1 cellular context compared by ENCODE assay signal in the genomic region with DNA sequence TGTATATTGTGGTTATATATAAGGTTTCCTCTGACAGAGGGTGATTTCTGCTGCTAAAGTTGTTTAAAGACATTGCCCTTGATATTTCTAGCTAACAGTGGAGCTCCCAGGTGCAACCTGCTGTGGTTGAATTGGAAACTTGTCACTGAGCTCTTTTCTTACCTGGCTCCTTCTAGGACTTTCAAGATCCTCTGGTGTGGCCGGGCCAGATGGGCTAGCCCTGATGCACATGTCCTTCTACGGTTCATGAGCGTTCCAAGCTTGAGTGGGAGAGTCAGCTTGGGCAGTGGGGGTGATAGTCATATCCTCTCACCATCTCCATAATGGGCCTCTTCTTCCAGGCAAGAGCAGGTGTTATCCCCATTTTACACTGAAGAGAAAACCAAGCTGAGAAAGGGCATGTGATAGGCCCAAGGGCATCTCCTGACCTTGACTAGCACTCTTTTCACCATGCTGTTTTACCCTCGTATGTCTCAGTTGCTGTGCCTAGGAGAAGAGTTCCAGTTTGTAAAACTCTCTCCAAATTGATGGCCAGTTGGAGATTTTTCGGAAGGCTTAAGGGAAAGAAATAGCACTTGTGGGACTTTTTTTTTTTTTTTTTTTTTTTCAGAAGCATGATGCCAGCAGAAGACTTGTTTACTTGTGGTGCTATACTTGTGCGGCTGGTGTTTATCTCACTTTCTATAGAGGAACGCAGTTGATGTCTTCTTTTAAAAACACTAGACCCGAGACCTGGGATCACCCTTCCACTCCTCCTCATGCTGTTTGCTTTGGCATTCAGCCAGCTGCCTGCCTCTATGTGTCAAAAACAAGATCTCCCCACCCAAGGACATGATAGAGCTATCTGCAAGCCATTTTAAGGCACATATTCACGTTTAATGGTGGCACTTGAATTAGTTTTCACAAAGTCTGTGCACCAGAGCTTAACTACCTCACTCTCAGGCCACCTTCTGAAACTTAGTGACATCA.
TF ChIP-seq lines count a peak whose summit lies in the region.

No MANE protein-coding gene starts in this region.

TF ChIP-seq in SK-N-SH treated with all-trans-retinoic acid at 6 μM for 48 hours, 23 proteins besides CTCF, POLR2A, EP300 and RAD21 (continued from another document):
- TF ChIP-seq, protein P1, sequence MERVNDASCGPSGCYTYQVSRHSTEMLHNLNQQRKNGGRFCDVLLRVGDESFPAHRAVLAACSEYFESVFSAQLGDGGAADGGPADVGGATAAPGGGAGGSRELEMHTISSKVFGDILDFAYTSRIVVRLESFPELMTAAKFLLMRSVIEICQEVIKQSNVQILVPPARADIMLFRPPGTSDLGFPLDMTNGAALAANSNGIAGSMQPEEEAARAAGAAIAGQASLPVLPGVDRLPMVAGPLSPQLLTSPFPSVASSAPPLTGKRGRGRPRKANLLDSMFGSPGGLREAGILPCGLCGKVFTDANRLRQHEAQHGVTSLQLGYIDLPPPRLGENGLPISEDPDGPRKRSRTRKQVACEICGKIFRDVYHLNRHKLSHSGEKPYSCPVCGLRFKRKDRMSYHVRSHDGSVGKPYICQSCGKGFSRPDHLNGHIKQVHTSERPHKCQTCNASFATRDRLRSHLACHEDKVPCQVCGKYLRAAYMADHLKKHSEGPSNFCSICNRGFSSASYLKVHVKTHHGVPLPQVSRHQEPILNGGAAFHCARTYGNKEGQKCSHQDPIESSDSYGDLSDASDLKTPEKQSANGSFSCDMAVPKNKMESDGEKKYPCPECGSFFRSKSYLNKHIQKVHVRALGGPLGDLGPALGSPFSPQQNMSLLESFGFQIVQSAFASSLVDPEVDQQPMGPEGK (CRISPR knock-in tag; IDR thresholded peaks at IDR 0.05; ENCODE audit: borderline replicate concordance): no peak
- TF ChIP-seq ESRRG (CRISPR knock-in tag; IDR thresholded peaks at IDR 0.05) (no peak), PPARA (CRISPR knock-in tag; IDR thresholded peaks at IDR 0.05; ENCODE audit: borderline replicate concordance) (no peak), ZNF565 (CRISPR knock-in tag; conservative IDR thresholded peaks at IDR 0.05; ENCODE audit: low read depth) (no peak), ZNF8 (CRISPR knock-in tag; IDR thresholded peaks at IDR 0.05) (no peak), GLIS3 (CRISPR knock-in tag; IDR thresholded peaks at IDR 0.05) (no peak)
